Comparison of ENCODE assay signal across 31 cellular contexts in genomic region chr12:120979220-120979861, GRCh38. TPM values are rescaled to one million over a fixed set of nuclear protein-coding genes. Genes with fewer than 3 reads are reported as not detected.
DNase-seq lines count a peak whose midpoint lies in the region; TF ChIP-seq lines count a peak whose summit lies in the region.
"Had no signal": no experiment of that assay in that cellular context is flagged by ENCODE, and none has a peak within 500 bp of the region (broad histone marks: within the 10 kb centered on the region; RNA-seq: fewer than 3 reads in every experiment).

No MANE protein-coding gene starts in this region.

- H3K9me2 ChIP-seq in hepatocyte (replicated peaks; ENCODE audit: insufficient read depth) = no peaks in the 10 kb centered on the region

- H3K27ac ChIP-seq in Peyer's patch = peak overlapping the region in 3 of 4 donors; percentile 72 to 95 (median 86)
- peak overlapping the region; percentile 99 for H3K27ac ChIP-seq in hepatocyte
- peak overlapping the region; percentile 69 for H3K27ac ChIP-seq in muscle layer of duodenum (ENCODE audit: low read length)
- H3K27ac ChIP-seq: psoas muscle, SJCRH30, upper lobe of right lung had no signal

- peaks cover 51% of the 10 kb centered on the region for H3K79me2 ChIP-seq in hepatocyte

- H3K36me3 Mint-ChIP-seq in type B pancreatic cell = no peaks in the 10 kb centered on the region
- H3K36me3 Mint-ChIP-seq: brain; CD14-positive monocyte; stimulated activated effector memory CD8-positive, alpha-beta T cell treated with anti-CD3 and anti-CD28 coated beads, Interleukin-12 subunit alpha, Interleukin-12 subunit beta, amount 100 ng/mL, for 72 hours had no signal

- WGBS in hepatocyte (ENCODE audit: low lambda C conversion rate, missing lambda C conversion rate) = 58% methylated on average over 10 of the region's 10 CpGs

- H4K20me1 ChIP-seq in hepatocyte (ENCODE audit: insufficient read depth, poor library complexity, severe bottlenecking) = no peaks in the 10 kb centered on the region

- no peaks in the 10 kb centered on the region for H3K9me3 Mint-ChIP-seq in type B pancreatic cell
- H3K9me3 Mint-ChIP-seq: activated T-helper 2 cell treated with anti-CD3 and anti-CD28 coated beads, Interferon-gamma antibody, Interleukin-2, Interleukin-4, amounts not matched to agents 10 μg/mL and 5 μg/mL and 100 μg/mL, durations not matched to agents 14 hours and 24 hours and 36 hours; brain; CD14-positive monocyte; stimulated activated effector memory CD8-positive, alpha-beta T cell treated with anti-CD3 and anti-CD28 coated beads, Interleukin-12 subunit alpha, Interleukin-12 subunit beta, amount 100 ng/mL, for 72 hours had no signal

- H3K9me3 ChIP-seq in Peyer's patch (no peaks in the 10 kb centered on the region), hepatocyte (ENCODE audit: low read depth) (no peaks in the 10 kb centered on the region), muscle layer of duodenum (ENCODE audit: control insufficient read depth in 1 of 2, low read length in 2 of 2) (no peaks in the 10 kb centered on the region)
- H3K9me3 ChIP-seq: gastroesophageal sphincter, psoas muscle, SJCRH30, upper lobe of right lung had no signal

- H3K27ac Mint-ChIP-seq in type B pancreatic cell = no peak overlapping the region
- H3K27ac Mint-ChIP-seq: activated CD8-positive, alpha-beta T cell treated with anti-CD3 and anti-CD28 coated beads, Interleukin-2, amount 10 ng/mL, durations not matched to agents 7 days and 5 days; activated T-helper 2 cell treated with anti-CD3 and anti-CD28 coated beads, Interferon-gamma antibody, Interleukin-2, Interleukin-4, amounts not matched to agents 10 μg/mL and 5 μg/mL and 100 μg/mL, durations not matched to agents 14 hours and 24 hours and 36 hours; brain; naive B cell; stimulated activated effector memory CD8-positive, alpha-beta T cell treated with anti-CD3 and anti-CD28 coated beads, Interleukin-12 subunit alpha, Interleukin-12 subunit beta, amount 100 ng/mL, for 72 hours had no signal

- no peaks in the 10 kb centered on the region for H3K27me3 ChIP-seq in Peyer's patch
- H3K27me3 ChIP-seq in hepatocyte = no peaks in the 10 kb centered on the region
- no peaks in the 10 kb centered on the region for H3K27me3 ChIP-seq in muscle layer of duodenum (ENCODE audit: low read depth, low read length)
- H3K27me3 ChIP-seq: gastroesophageal sphincter, upper lobe of right lung had no signal

- peaks cover 14% of the 10 kb centered on the region for H3K4me1 Mint-ChIP-seq in type B pancreatic cell (ENCODE audit: unreplicated experiment)
- H3K4me1 Mint-ChIP-seq: CD14-positive monocyte; naive B cell; stimulated activated effector memory CD8-positive, alpha-beta T cell treated with anti-CD3 and anti-CD28 coated beads, Interleukin-12 subunit alpha, Interleukin-12 subunit beta, amount 100 ng/mL, for 72 hours had no signal

- peak overlapping the region in 3 of 4 donors; percentile 29 to 72 (median 57) for H3K4me3 ChIP-seq in Peyer's patch
- peak overlapping the region; percentile 54 for H3K4me3 ChIP-seq in hepatocyte
- H3K4me3 ChIP-seq in muscle layer of duodenum (ENCODE audit: low read depth in 1 of 2, low read length in 2 of 2) = peak overlapping the region in 1 of 2 donors; percentile 53
- H3K4me3 ChIP-seq: psoas muscle, SJCRH30, upper lobe of right lung had no signal

- H2AFZ ChIP-seq in hepatocyte = no peak overlapping the region

- peak overlapping the region; percentile 83 for H3K4me3 Mint-ChIP-seq in type B pancreatic cell
- H3K4me3 Mint-ChIP-seq: activated CD8-positive, alpha-beta T cell treated with anti-CD3 and anti-CD28 coated beads, Interleukin-2, amount 10 ng/mL, durations not matched to agents 7 days and 5 days; CD14-positive monocyte; naive B cell; stimulated activated effector memory CD8-positive, alpha-beta T cell treated with anti-CD3 and anti-CD28 coated beads, Interleukin-12 subunit alpha, Interleukin-12 subunit beta, amount 100 ng/mL, for 72 hours had no signal

- peak overlapping the region; percentile 86 for H3K4me2 ChIP-seq in hepatocyte

- no peaks in the 10 kb centered on the region for H3K36me3 ChIP-seq in Peyer's patch
- H3K36me3 ChIP-seq in hepatocyte (replicated peaks; ENCODE audit: insufficient read depth, low read depth) = no peaks in the 10 kb centered on the region
- H3K36me3 ChIP-seq in muscle layer of duodenum (ENCODE audit: control insufficient read depth in 1 of 2, insufficient read depth in 2 of 2, low read length in 2 of 2) = no peaks in the 10 kb centered on the region
- H3K36me3 ChIP-seq: gastroesophageal sphincter, SJCRH30, upper lobe of right lung had no signal

- peak in 2 of 6 experiments; percentile 11 to 18 for TF ChIP-seq CTCF in Peyer's patch (IDR thresholded peaks at IDR 0.05)
- TF ChIP-seq CTCF in hepatocyte (IDR thresholded peaks at IDR 0.05; ENCODE audit: poor library complexity) = no peak
- no peak for TF ChIP-seq CTCF in type B pancreatic cell (conservative IDR thresholded peaks at IDR 0.05)

- no peaks in the 10 kb centered on the region for H3K27me3 Mint-ChIP-seq in type B pancreatic cell

- DNase-seq in Peyer's patch (peak in 1 of 3 donors; percentile 66), hepatocyte (ENCODE audit: low spot score) (no peak), type B pancreatic cell (ENCODE audit: extremely low spot score, unreplicated experiment) (no peak), activated T-cell treated with anti-CD3 and anti-CD28 coated beads for 4 hours (no peak)
- DNase-seq in activated CD4-positive, CD25-positive, alpha-beta regulatory T cell treated with anti-CD3 and anti-CD28 coated beads, Interleukin-2, amount 50 U/mL, for 72 hours = no peak
- DNase-seq in NK-92 treated with Interleukin-12 subunit alpha and Interleukin-12 subunit beta, amount 100 ng/mL, for 24 hours (lab: John Stamatoyannopoulos, UW) = no peak
- DNase-seq: activated CD4-positive, alpha-beta T cell treated with anti-CD3 and anti-CD28 coated beads for 4 hours; activated CD8-positive, alpha-beta T cell treated with anti-CD3 and anti-CD28 coated beads, Interleukin-2, amount 10 ng/mL, durations not matched to agents 7 days and 5 days; activated naive CD4-positive, alpha-beta T cell treated with anti-CD3 and anti-CD28 coated beads, Interleukin-2, amount 50 U/mL, for 16 hours; dermis blood vessel endothelial cell; Kasumi-1; mesenchymal stem cell; naive B cell; NCI-H146; NCI-H2107; NCI-H446 treated with DMSO at 0.1 percent for 48 hours; NCI-H774; psoas muscle; RPMI8226; SJCRH30; stimulated activated CD4-positive, alpha-beta T cell treated with anti-CD3 and anti-CD28 coated beads, Interleukin-15, amount 100 ng/mL, for 24 hours; substantia nigra; T-helper 9 cell; upper lobe of right lung had no signal

- peaks cover 0 to 31% (median 0%) of the 10 kb centered on the region in 4 donors for H3K4me1 ChIP-seq in Peyer's patch
- peaks cover 12% of the 10 kb centered on the region for H3K4me1 ChIP-seq in hepatocyte (ENCODE audit: insufficient read depth)
- peaks cover 0 to 3% of the 10 kb centered on the region in 2 donors for H3K4me1 ChIP-seq in muscle layer of duodenum (ENCODE audit: control insufficient read depth in 1 of 2, insufficient read depth in 2 of 2, low read length in 2 of 2)
- H3K4me1 ChIP-seq: psoas muscle, SJCRH30, upper lobe of right lung had no signal

- peak; percentile 18 to 31 for TF ChIP-seq POLR2A in Peyer's patch (IDR thresholded peaks at IDR 0.05)

RNA-seq across cellular contexts. Expression of gene HNF1A, which starts 1.0 kb away (rescaled TPM):
- total RNA-seq in Peyer's patch (10 to 100 TPM; 15.7 to 93.6 (median 57.0) TPM), hepatocyte (13.2 and 16.7 TPM in 2 replicates), type B pancreatic cell (ENCODE audit: low replicate concordance) (7.2 and 9.6 TPM in 2 replicates)
- 17.0 and 23.9 TPM in 2 replicates for polyA plus RNA-seq in hepatocyte
- total RNA-seq: activated CD8-positive, alpha-beta T cell treated with anti-CD3 and anti-CD28 coated beads, Interleukin-2, amount 10 ng/mL, durations not matched to agents 7 days and 5 days; activated T-helper 2 cell treated with anti-CD3 and anti-CD28 coated beads, Interferon-gamma antibody, Interleukin-2, Interleukin-4, amounts not matched to agents 10 μg/mL and 5 μg/mL and 100 μg/mL, durations not matched to agents 14 hours and 24 hours and 36 hours; dermis blood vessel endothelial cell; H4; psoas muscle; upper lobe of right lung had no signal
- polyA plus RNA-seq: CD14-positive monocyte had no signal

RNA-seq across cellular contexts. Expression of gene C12orf43, which starts 36.9 kb away (rescaled TPM):
- 10 to 100 TPM in 2 of 4 donors, 1 to 10 TPM in 2; 7.6 to 16.5 (median 12.0) TPM for total RNA-seq in Peyer's patch
- total RNA-seq in hepatocyte = 11.8 and 17.8 TPM in 2 replicates
- polyA plus RNA-seq in hepatocyte = 9.2 and 11.3 TPM in 2 replicates
- 15.1 and 21.2 TPM in 2 replicates for total RNA-seq in type B pancreatic cell (ENCODE audit: low replicate concordance)

RNA-seq across cellular contexts. Expression of gene OASL, which starts 59.7 kb away (rescaled TPM):
- total RNA-seq in Peyer's patch (1 to 10 TPM in 1 of 4 donors, under 1 TPM in 2, not detected in 1; 0.66 to 1.2 (median 0.94) TPM), hepatocyte (0.27 and 0.52 TPM in 2 replicates), type B pancreatic cell (ENCODE audit: low replicate concordance) (0.17 and 0.19 TPM in 2 replicates)
- polyA plus RNA-seq in hepatocyte = 0.13 and 0.47 TPM in 2 replicates
- total RNA-seq: SJCRH30 had no signal
